Comparison of ENCODE assay signal across 18 cellular contexts in the genomic region with DNA sequence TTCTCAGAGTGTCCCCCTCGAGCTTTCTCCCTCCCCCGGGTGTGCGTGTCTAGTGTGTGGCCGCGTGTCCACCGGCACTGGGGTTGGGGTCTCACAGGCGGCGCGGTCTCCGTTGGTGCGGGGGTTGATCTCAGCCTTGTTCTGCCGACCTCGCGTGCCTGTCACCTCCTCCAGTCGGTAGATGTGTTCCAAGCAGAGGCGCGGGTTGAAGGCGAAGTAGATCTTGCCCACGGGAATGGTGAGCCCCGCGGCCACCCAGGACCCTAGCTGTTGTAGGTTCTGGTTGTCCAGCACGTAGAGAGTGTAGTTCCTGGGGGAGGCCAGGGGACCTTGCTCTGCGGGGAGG. TPM values are rescaled to one million over a fixed set of nuclear protein-coding genes. Genes with fewer than 3 reads are reported as not detected.
A peak's percentile ranks its signal among the peaks of the same experiment; 100 is the strongest.
DNase-seq lines count a peak whose midpoint lies in the region; ATAC-seq and TF ChIP-seq lines count a peak whose summit lies in the region.
"Had no signal": no experiment of that assay in that cellular context is flagged by ENCODE, and none has a peak within 500 bp of the region (broad histone marks: within the 10 kb centered on the region; RNA-seq: fewer than 3 reads in every experiment).

No MANE protein-coding gene starts in this region.

- dilution Hi-C loops in mammary epithelial cell (cut with HindIII; ENCODE audit: low sequenced_read_pairs): no loop called here

- H2AFZ ChIP-seq in mammary epithelial cell (ENCODE audit: low read depth, low read length): peak overlapping the region; percentile 68
- H2AFZ ChIP-seq: parathyroid adenoma had no signal

- TF ChIP-seq CTCF in mammary epithelial cell (conservative IDR thresholded peaks at IDR 0.05 in 1 of 2, IDR thresholded peaks at IDR 0.05 in 1 of 2; ENCODE audit: extremely low read depth in 1 of 2, insufficient read depth in 1 of 2, low read depth in 1 of 2, low read length in 2 of 2): no peak
- TF ChIP-seq CTCF in MCF 10A (IDR thresholded peaks at IDR 0.05; ENCODE audit: unreplicated experiment): no peak
- no peak for TF ChIP-seq CTCF in activated CD8-positive, alpha-beta T cell treated with anti-CD3 and anti-CD28 coated beads for 36 hours (IDR thresholded peaks at IDR 0.05)

- H3K9me3 ChIP-seq in mammary epithelial cell (replicated peaks; ENCODE audit: insufficient read depth, low read length) (no peaks in the 10 kb centered on the region), iPS-15b (ENCODE audit: control insufficient read depth, insufficient read depth, low read length) (no peaks in the 10 kb centered on the region)
- H3K9me3 ChIP-seq: Caco-2, sigmoid colon, vagina had no signal

- peaks cover 13% of the 10 kb centered on the region for H3K4me1 Mint-ChIP-seq in MCF 10A (ENCODE audit: insufficient read depth, unreplicated experiment)
- peaks cover 42% of the 10 kb centered on the region for H3K4me1 Mint-ChIP-seq in activated CD8-positive, alpha-beta T cell treated with anti-CD3 and anti-CD28 coated beads for 36 hours (ENCODE audit: low read depth)
- peaks cover 11 to 28% of the 10 kb centered on the region in 2 donors for H3K4me1 Mint-ChIP-seq in natural killer cell treated with Interleukin-12 subunit alpha and Interleukin-12 subunit beta and Interleukin-15 and Interleukin-18, amount 100 ng/mL, for 72 hours (ENCODE audit: low read depth in 2 of 2)

- H4K20me1 ChIP-seq in mammary epithelial cell (ENCODE audit: insufficient read depth, low read length): no peaks in the 10 kb centered on the region

- H3K4me3 ChIP-seq in mammary epithelial cell (replicated peaks in 1 of 3; ENCODE audit: insufficient read depth in 1 of 3, low read depth in 2 of 3, low read length in 3 of 3): no peak overlapping the region
- peak overlapping the region; percentile 52 for H3K4me3 ChIP-seq in iPS-15b (ENCODE audit: low read depth, low read length)
- H3K4me3 ChIP-seq: sigmoid colon, vagina had no signal

- BruUV-seq in mammary epithelial cell (replicated peaks; lab: Mats Ljungman, UMichigan) (no TSS peak), MCF 10A (replicated peaks; lab: Mats Ljungman, UMichigan) (no TSS peak)

- H3K4me1 ChIP-seq in mammary epithelial cell (ENCODE audit: insufficient read depth, low read length): peaks cover 5% of the 10 kb centered on the region
- peaks cover 6% of the 10 kb centered on the region for H3K4me1 ChIP-seq in iPS-15b (ENCODE audit: control insufficient read depth, insufficient read depth, low read length)
- H3K4me1 ChIP-seq: Caco-2 had no signal

- H3K9ac ChIP-seq in mammary epithelial cell (ENCODE audit: insufficient read depth, low read length) (no peak overlapping the region), iPS-15b (ENCODE audit: low read depth, low read length) (no peak overlapping the region)
- H3K9ac ChIP-seq: parathyroid adenoma had no signal

- H3K27me3 ChIP-seq in mammary epithelial cell (ENCODE audit: insufficient read depth, low read length) (peaks cover 3% of the 10 kb centered on the region), iPS-15b (ENCODE audit: control insufficient read depth, insufficient read depth, low read length) (peaks cover 98% of the 10 kb centered on the region)
- H3K27me3 ChIP-seq: vagina had no signal

- H3K36me3 ChIP-seq in mammary epithelial cell (ENCODE audit: insufficient read depth, low read length) (no peaks in the 10 kb centered on the region), iPS-15b (ENCODE audit: control insufficient read depth, insufficient read depth, low read length) (no peaks in the 10 kb centered on the region)
- H3K36me3 ChIP-seq: sigmoid colon, vagina had no signal

- H3K27ac ChIP-seq in mammary epithelial cell (ENCODE audit: insufficient read depth, low read depth, low read length) (no peak overlapping the region), caudate nucleus (ENCODE audit: low read depth, low read length) (no peak overlapping the region)
- H3K27ac ChIP-seq: parathyroid adenoma, sigmoid colon, vagina had no signal

- no peaks in the 10 kb centered on the region for H3K79me2 ChIP-seq in mammary epithelial cell (ENCODE audit: insufficient read depth, low read length)
- H3K79me2 ChIP-seq: parathyroid adenoma had no signal

- CTCF ChIA-PET in mammary epithelial cell (lab: Charles Lee; ENCODE audit: low non-redundant PET): no interaction called here
- CTCF ChIA-PET in MCF 10A (lab: Yijun Ruan, JAX): interaction anchor here (0.7 to 18.7 kb wide), 6 partner anchors 10 to 121 kb away, joined by 3 to 353 read pairs (median 4); partner anchors contain the start of genes INSRR, METTL25B and NTRK1
- CTCF ChIA-PET in activated CD8-positive, alpha-beta T cell treated with anti-CD3 and anti-CD28 coated beads for 36 hours (lab: Charles Lee): interaction anchor here (1.4 to 5.7 kb wide), 7 partner anchors 10 to 79 kb away, joined by 4 to 81 read pairs (median 5); partner anchors contain the start of genes INSRR and NTRK1

- H3K4me3 Mint-ChIP-seq in MCF 10A (ENCODE audit: unreplicated experiment): no peak overlapping the region
- H3K4me3 Mint-ChIP-seq in activated CD8-positive, alpha-beta T cell treated with anti-CD3 and anti-CD28 coated beads for 36 hours: peak overlapping the region; percentile 70
- H3K4me3 Mint-ChIP-seq in natural killer cell treated with Interleukin-12 subunit alpha and Interleukin-12 subunit beta and Interleukin-15 and Interleukin-18, amount 100 ng/mL, for 72 hours: no peak overlapping the region
- H3K4me3 Mint-ChIP-seq: activated T-cell treated with anti-CD3 and anti-CD28 coated beads, Interleukin-2, amount 50 U/mL, for 24 hours had no signal

- WGBS in mammary epithelial cell (ENCODE audit: low coverage, missing lambda C conversion rate): 61% methylated on average over 7 of the region's 23 CpGs

- H3K27me3 Mint-ChIP-seq in MCF 10A (ENCODE audit: insufficient read depth, unreplicated experiment): peaks cover 29% of the 10 kb centered on the region
- H3K27me3 Mint-ChIP-seq in activated CD8-positive, alpha-beta T cell treated with anti-CD3 and anti-CD28 coated beads for 36 hours: peaks cover 29% of the 10 kb centered on the region
- H3K27me3 Mint-ChIP-seq in natural killer cell treated with Interleukin-12 subunit alpha and Interleukin-12 subunit beta and Interleukin-15 and Interleukin-18, amount 100 ng/mL, for 72 hours: peaks cover 17 to 23% of the 10 kb centered on the region in 2 donors

- H3K4me2 ChIP-seq in mammary epithelial cell (ENCODE audit: insufficient read depth, low read depth, low read length): peak overlapping the region; percentile 70

- intact Hi-C loops in mammary epithelial cell (cut with micrococcal nuclease) (no loop called here), MCF 10A (cut with micrococcal nuclease) (no loop called here)
- intact Hi-C loops in activated CD8-positive, alpha-beta T cell treated with anti-CD3 and anti-CD28 coated beads for 36 hours (cut with micrococcal nuclease): no loop called here

- in situ Hi-C loops in mammary epithelial cell (cut with MboI; ENCODE audit: low sequenced_read_pairs in 2 of 2): no loop called here

- POLR2A ChIA-PET in MCF 10A (lab: Yijun Ruan, JAX): no interaction called here
- POLR2A ChIA-PET in activated CD8-positive, alpha-beta T cell treated with anti-CD3 and anti-CD28 coated beads for 36 hours (lab: Charles Lee): interaction anchor here (1.1 to 2.4 kb wide), 7 partner anchors 9 to 47 kb away, joined by 4 to 19 read pairs (median 5); partner anchors contain the start of genes INSRR and NTRK1

- no peaks in the 10 kb centered on the region for H3K36me3 Mint-ChIP-seq in MCF 10A (ENCODE audit: insufficient read depth, unreplicated experiment)
- H3K36me3 Mint-ChIP-seq in activated CD8-positive, alpha-beta T cell treated with anti-CD3 and anti-CD28 coated beads for 36 hours (ENCODE audit: low read depth): no peaks in the 10 kb centered on the region
- no peaks in the 10 kb centered on the region for H3K36me3 Mint-ChIP-seq in natural killer cell treated with Interleukin-12 subunit alpha and Interleukin-12 subunit beta and Interleukin-15 and Interleukin-18, amount 100 ng/mL, for 72 hours

- ATAC-seq in activated CD8-positive, alpha-beta T cell treated with anti-CD3 and anti-CD28 coated beads for 36 hours: no peak
- no peak for ATAC-seq in HG03439 (IDR thresholded peaks at IDR 0.05; ENCODE audit: unreplicated experiment)
- ATAC-seq in natural killer cell treated with Interleukin-12 subunit alpha and Interleukin-12 subunit beta and Interleukin-15 and Interleukin-18, amount 100 ng/mL, for 72 hours: no peak
- ATAC-seq: left lobe of liver had no signal

- H3K9me3 Mint-ChIP-seq in MCF 10A (ENCODE audit: unreplicated experiment): no peaks in the 10 kb centered on the region
- no peaks in the 10 kb centered on the region for H3K9me3 Mint-ChIP-seq in activated CD8-positive, alpha-beta T cell treated with anti-CD3 and anti-CD28 coated beads for 36 hours
- H3K9me3 Mint-ChIP-seq in natural killer cell treated with Interleukin-12 subunit alpha and Interleukin-12 subunit beta and Interleukin-15 and Interleukin-18, amount 100 ng/mL, for 72 hours: no peaks in the 10 kb centered on the region
- H3K9me3 Mint-ChIP-seq: activated T-cell treated with anti-CD3 and anti-CD28 coated beads, Interleukin-2, amount 50 U/mL, for 24 hours had no signal

- DNase-seq in mammary epithelial cell (no peak), MCF 10A (ENCODE audit: unreplicated experiment) (no peak), caudate nucleus (lab: John Stamatoyannopoulos, UW) (no peak), NOMO-1 treated with dmso at 0.1 percent for 144 hours (lab: John Stamatoyannopoulos, UW; ENCODE audit: unreplicated experiment) (no peak)
- DNase-seq in activated CD8-positive, alpha-beta T cell treated with anti-CD3 and anti-CD28 coated beads for 36 hours: no peak
- DNase-seq in natural killer cell treated with Interleukin-12 subunit alpha and Interleukin-12 subunit beta and Interleukin-15 and Interleukin-18, amount 100 ng/mL, for 72 hours (ENCODE audit: low spot score): no peak
- DNase-seq: amniotic stem cell, Caco-2, NCI-H1694 treated with DMSO at 0.1 percent for 48 hours, NCI-H345, sigmoid colon had no signal

- H3K27ac Mint-ChIP-seq in MCF 10A (ENCODE audit: low read depth, unreplicated experiment): no peak overlapping the region
- peak overlapping the region; percentile 84 for H3K27ac Mint-ChIP-seq in activated CD8-positive, alpha-beta T cell treated with anti-CD3 and anti-CD28 coated beads for 36 hours
- peak overlapping the region in 1 of 2 donors; percentile 76 for H3K27ac Mint-ChIP-seq in natural killer cell treated with Interleukin-12 subunit alpha and Interleukin-12 subunit beta and Interleukin-15 and Interleukin-18, amount 100 ng/mL, for 72 hours
- H3K27ac Mint-ChIP-seq: activated T-cell treated with anti-CD3 and anti-CD28 coated beads, Interleukin-2, amount 50 U/mL, for 24 hours had no signal

RNA-seq across cellular contexts. Expression of gene INSRR, which starts 9.8 kb away (rescaled TPM):
- not detected for total RNA-seq in mammary epithelial cell
- not detected for polyA plus RNA-seq in mammary epithelial cell
- polyA minus RNA-seq in mammary epithelial cell: not detected
- total RNA-seq in MCF 10A (2022): not detected in 2 replicates
- under 1 TPM; 0.47 to 0.54 TPM for total RNA-seq in activated CD8-positive, alpha-beta T cell treated with anti-CD3 and anti-CD28 coated beads for 36 hours
- under 1 TPM; 0.14 TPM for total RNA-seq in natural killer cell treated with Interleukin-12 subunit alpha and Interleukin-12 subunit beta and Interleukin-15 and Interleukin-18, amount 100 ng/mL, for 72 hours
- total RNA-seq: Caco-2, left lobe of liver, M059J, sigmoid colon, vagina had no signal

RNA-seq across cellular contexts. Expression of gene NTRK1, which starts 11.5 kb away (rescaled TPM):
- total RNA-seq in mammary epithelial cell (not detected), MCF 10A (2022) (0.15 and 0.33 TPM in 2 replicates)
- polyA plus RNA-seq in mammary epithelial cell: not detected
- polyA minus RNA-seq in mammary epithelial cell: 2.9 TPM
- total RNA-seq in activated CD8-positive, alpha-beta T cell treated with anti-CD3 and anti-CD28 coated beads for 36 hours: 10 to 100 TPM; 23.5 to 25.9 TPM
- total RNA-seq in natural killer cell treated with Interleukin-12 subunit alpha and Interleukin-12 subunit beta and Interleukin-15 and Interleukin-18, amount 100 ng/mL, for 72 hours: 1 to 10 TPM; 1.4 to 8.1 TPM
- total RNA-seq: Caco-2, left lobe of liver, M059J had no signal

RNA-seq across cellular contexts. Expression of gene SH2D2A, which starts 32.5 kb away (rescaled TPM):
- 1 to 10 TPM in 1 of 2 donors, not detected in 1; 3.6 TPM for total RNA-seq in mammary epithelial cell
- polyA plus RNA-seq in mammary epithelial cell: 1.8 TPM
- 2.4 TPM for polyA minus RNA-seq in mammary epithelial cell
- total RNA-seq in MCF 10A (2022): 19.2 and 27.9 TPM in 2 replicates
- 100 to 1,000 TPM; 297 to 315 TPM for total RNA-seq in activated CD8-positive, alpha-beta T cell treated with anti-CD3 and anti-CD28 coated beads for 36 hours
- total RNA-seq in natural killer cell treated with Interleukin-12 subunit alpha and Interleukin-12 subunit beta and Interleukin-15 and Interleukin-18, amount 100 ng/mL, for 72 hours: 100 to 1,000 TPM; 153 to 188 TPM

RNA-seq across cellular contexts. Expression of gene PEAR1, which starts 44.4 kb away (rescaled TPM):
- 1 to 10 TPM in 1 of 2 donors, under 1 TPM in 1; 0.83 to 4.9 TPM for total RNA-seq in mammary epithelial cell
- polyA plus RNA-seq in mammary epithelial cell: 0.17 TPM
- not detected for polyA minus RNA-seq in mammary epithelial cell
- total RNA-seq in MCF 10A (2022): 6.5 and 8.8 TPM in 2 replicates
- total RNA-seq in activated CD8-positive, alpha-beta T cell treated with anti-CD3 and anti-CD28 coated beads for 36 hours: under 1 TPM in 1 of 2 experiments, not detected in 1; 0.07 TPM
- total RNA-seq in natural killer cell treated with Interleukin-12 subunit alpha and Interleukin-12 subunit beta and Interleukin-15 and Interleukin-18, amount 100 ng/mL, for 72 hours: under 1 TPM in 1 of 2 donors, not detected in 1; 0.64 TPM
